1 cellular context compared by ENCODE assay signal in genomic region chr3:158663832-158664231, GRCh38.
TF ChIP-seq lines count a peak whose summit lies in the region.

No MANE protein-coding gene starts in this region.

TF ChIP-seq in HepG2, 621 proteins besides CTCF, POLR2A, EP300 and RAD21:
- TF ChIP-seq HNRNPL (IDR thresholded peaks at IDR 0.05; ENCODE audit: low read depth, low read length) (no peak), ZNF768 (CRISPR knock-in tag; IDR thresholded peaks at IDR 0.05) (peak; percentile 30; the same call in 1 of the 2 replicates), HNRNPH1 (optimal IDR thresholded peaks at IDR 0.05; ENCODE audit: low read depth, low read length) (no peak)
